8 cellular contexts compared by ENCODE assay signal in the genomic region with DNA sequence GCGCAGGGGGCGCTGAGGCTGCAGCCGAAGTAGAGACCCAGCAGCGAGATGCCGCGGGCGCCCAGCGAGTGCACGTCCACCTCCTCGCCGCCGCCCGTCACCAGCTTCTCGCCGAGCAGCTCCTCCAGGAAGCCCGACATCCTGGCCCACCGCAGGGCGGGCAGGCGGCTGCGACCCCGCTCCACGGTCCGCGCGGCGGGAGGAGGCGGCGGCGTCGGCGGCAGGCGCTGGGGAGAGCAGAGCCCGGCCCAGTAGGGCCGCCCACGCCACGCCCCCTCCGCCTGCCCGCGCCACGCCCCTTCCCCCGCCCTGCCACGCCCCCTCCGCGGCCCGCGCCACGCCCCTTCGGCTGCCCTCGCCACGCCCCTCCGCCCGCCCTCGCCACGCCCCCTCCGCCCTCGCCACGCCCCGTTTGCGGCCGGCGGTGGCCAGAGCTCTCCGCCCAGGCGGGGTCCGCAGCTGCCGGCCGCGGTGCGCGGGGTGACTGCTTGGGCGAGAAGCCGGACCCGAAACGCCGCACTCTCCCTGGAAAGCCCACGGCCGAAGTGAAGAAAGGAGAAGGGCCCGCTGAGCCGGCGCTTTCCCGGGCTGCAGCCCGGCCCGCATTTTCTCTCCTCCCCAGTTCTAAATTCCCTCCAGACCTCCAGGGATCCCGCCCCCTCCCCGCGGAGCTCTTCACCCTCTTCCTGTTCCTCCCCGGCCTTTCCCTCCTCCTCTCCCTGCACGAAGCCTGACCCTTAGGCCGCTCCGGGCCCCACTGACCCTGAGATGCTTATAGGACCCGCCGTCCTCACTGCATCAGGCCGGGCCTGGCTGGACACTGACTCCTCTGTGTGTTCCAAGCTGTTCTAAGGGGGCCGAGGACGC. TPM values are rescaled to one million over a fixed set of nuclear protein-coding genes. Genes with fewer than 3 reads are reported as not detected.
A peak's percentile ranks its signal among the peaks of the same experiment; 100 is the strongest.
DNase-seq lines count a peak whose midpoint lies in the region; ATAC-seq lines count a peak whose summit lies in the region.

A gene (minus strand): TSS at position 238 of the 867 bp plus-strand sequence.

- H3K9ac ChIP-seq in HUES48 (ENCODE audit: low read depth, low read length) = peak within 1 kb of the TSS; percentile 72

- H3K27me3 ChIP-seq in HUES48 (ENCODE audit: control insufficient read depth, insufficient read depth, low read length) = no peaks in the 10 kb centered on the region
- H3K27me3 ChIP-seq in SJCRH30 = no peaks in the 10 kb centered on the region

- no peaks in the 10 kb centered on the region; the same call in 1 of the 2 replicates for H3K36me3 ChIP-seq in HUES48 (ENCODE audit: control insufficient read depth, insufficient read depth, low read length)
- H3K36me3 ChIP-seq in SJCRH30 = peaks cover 2% of the 10 kb centered on the region; the same call in 1 of the 2 replicates

- DNase-seq in C1 segment of cervical spinal cord (lab: John Stamatoyannopoulos, UW) (peak; percentile 53 to 95 (median 85)), SJCRH30 (peak; percentile 75 to 78), globus pallidus (ENCODE audit: low spot score) (peak; percentile 79), occipital lobe (lab: John Stamatoyannopoulos, UW) (peak; percentile 80), superior temporal gyrus (ENCODE audit: extremely low spot score) (peak; percentile 62)
- DNase-seq in activated naive CD4-positive, alpha-beta T cell treated with Interleukin-2 at 50 U/mL for 16 hours = peak; percentile 86

- H3K9me3 ChIP-seq in HUES48 (ENCODE audit: control insufficient read depth, insufficient read depth, low read length) (no peaks in the 10 kb centered on the region), SJCRH30 (replicated peaks) (no peaks in the 10 kb centered on the region)

- H3K4me1 ChIP-seq in HUES48 (ENCODE audit: control insufficient read depth, insufficient read depth, low read length) = peaks cover 34% of the 10 kb centered on the region
- H3K4me1 ChIP-seq in SJCRH30 = 0 out of 2 replicates have a peak, but pooled peaks cover 4% of the 10 kb centered on the region

- H3K27ac ChIP-seq in HUES48 (ENCODE audit: low read depth, low read length) (peak within 1 kb of the TSS; percentile 86), SJCRH30 (peak within 1 kb of the TSS; percentile 76)

- peak; percentile 72 for ATAC-seq in GM19463 (IDR thresholded peaks at IDR 0.05; ENCODE audit: unreplicated experiment)

- H3K4me3 ChIP-seq in HUES48 (ENCODE audit: low read depth, low read length) (peak within 1 kb of the TSS; percentile 91), SJCRH30 (peak within 1 kb of the TSS; percentile 90)

RNA-seq across cellular contexts. Expression of the gene that starts here (rescaled TPM):
- 32.8 and 35.2 TPM in 2 replicates for total RNA-seq in SJCRH30 (2014; rRNA removed; shearing (Covaris generic))
- total RNA-seq in occipital lobe = 16.7 TPM

Comparison
In these comparisons a context has a peak if more than half of its experiments do, and no peak if none do; other contexts are left out.
1. Peak in every context shown above with its lines: DNase-seq, ATAC-seq, H3K4me3 ChIP-seq and H3K27ac ChIP-seq.